ENCODE assay signal across 16 cellular contexts in the genomic region with DNA sequence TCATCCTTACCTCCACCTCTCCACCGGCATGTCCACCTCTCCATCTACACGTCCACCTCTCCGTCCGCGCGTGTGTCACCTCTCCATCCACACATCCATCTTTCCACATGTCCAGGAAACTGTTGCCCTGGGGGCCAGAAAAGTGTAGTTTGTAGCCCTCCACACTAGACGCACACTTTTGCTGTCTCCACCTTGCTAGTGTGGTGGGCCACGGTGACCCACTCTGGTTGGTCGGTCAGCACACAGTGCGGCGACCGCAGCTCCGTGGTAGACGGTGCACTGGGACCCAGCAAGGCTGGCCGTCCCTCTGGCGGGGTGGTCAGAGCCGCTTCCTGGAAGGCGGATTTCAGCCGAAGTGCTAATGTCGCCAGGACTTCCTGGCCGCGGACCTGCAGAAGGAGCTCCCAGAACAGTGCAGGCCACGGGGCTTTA.
"Had no signal": no experiment of that assay in that cellular context is flagged by ENCODE, and none has a peak within 500 bp of the region (broad histone marks: within the 10 kb centered on the region; RNA-seq: fewer than 3 reads in every experiment).

No MANE protein-coding gene starts in this region.

- H3K27ac ChIP-seq: body of pancreas, colonic mucosa, hepatocyte, SJCRH30 had no signal

- DNase-seq: activated CD4-positive, alpha-beta T cell treated with anti-CD3 and anti-CD28 coated beads, Interleukin-2, amount 10 ng/mL, durations not matched to agents 7 days and 5 days; activated CD8-positive, alpha-beta memory T cell treated with anti-CD3 and anti-CD28 coated beads for 24 hours; activated T-cell treated with anti-CD3 and anti-CD28 coated beads for 4 hours; amygdala; body of pancreas; central memory CD4-positive, alpha-beta T cell; colonic mucosa; kidney; nephron progenitor cell; SJCRH30; stimulated activated CD4-positive, alpha-beta T cell treated with anti-CD3 and anti-CD28 coated beads, Interleukin-2, amount 100 ng/mL, for 48 hours; stimulated activated naive CD4-positive, alpha-beta T cell; substantia nigra; T-helper 2 cell had no signal

- ATAC-seq: body of pancreas, esophagus mucosa had no signal

- H3K36me3 ChIP-seq: colonic mucosa, SJCRH30 had no signal

- H3K27me3 ChIP-seq: hepatocyte, SJCRH30 had no signal

- H3K9me3 ChIP-seq: body of pancreas, colonic mucosa, SJCRH30 had no signal

- H3K4me1 ChIP-seq: SJCRH30 had no signal

- H3K4me3 ChIP-seq: body of pancreas, colonic mucosa, hepatocyte, SJCRH30 had no signal
